ENCODE assay signal across 27 cellular contexts in genomic region chr2:65003037-65003436, GRCh38.
"Had no signal": no experiment of that assay in that cellular context is flagged by ENCODE, and none has a peak within 500 bp of the region (broad histone marks: within the 10 kb centered on the region; RNA-seq: fewer than 3 reads in every experiment).

No MANE protein-coding gene starts in this region.

- H3K4me1 ChIP-seq: foreskin keratinocyte had no signal

- H3K4me3 ChIP-seq: body of pancreas, esophagus muscularis mucosa, gastrocnemius medialis had no signal

- DNase-seq: activated CD4-positive, alpha-beta memory T cell treated with anti-CD3 and anti-CD28 coated beads for 36 hours; activated CD4-positive, alpha-beta T cell treated with anti-CD3 and anti-CD28 coated beads for 36 hours; activated CD4-positive, alpha-beta T cell treated with anti-CD3 and anti-CD28 coated beads, Interleukin-2, amount 10 ng/mL, durations not matched to agents 24 days and 14 days; activated CD4-positive, CD25-positive, alpha-beta regulatory T cell; activated CD4-positive, CD25-positive, alpha-beta regulatory T cell treated with anti-CD3 and anti-CD28 coated beads, Interleukin-2, amount 50 U/mL, for 72 hours; activated CD8-positive, alpha-beta memory T cell treated with anti-CD3 and anti-CD28 coated beads for 24 hours; activated effector memory CD4-positive, alpha-beta T cell treated with Interleukin-2 at 50 U/mL for 16 hours; activated gamma-delta T cell treated with Interleukin-2 at 50 U/mL for 16 hours; activated naive CD4-positive, alpha-beta T cell treated with anti-CD3 and anti-CD28 coated beads, Interleukin-2, amount 50 U/mL, for 16 hours; activated naive CD4-positive, alpha-beta T cell treated with Interleukin-2 at 50 U/mL for 16 hours; activated T-cell treated with anti-CD3 and anti-CD28 coated beads, Interleukin-2, amount 50 U/mL, for 4 hours; amygdala; aorta; body of pancreas; caudate nucleus; cortex of kidney; dermis blood vessel endothelial cell; effector CD4-positive, alpha-beta T cell; effector memory CD8-positive, alpha-beta T cell; erythroblast; foreskin keratinocyte; gastrocnemius medialis; glutamatergic neuron; T-helper 2 cell had no signal

- H3K9me3 ChIP-seq: body of pancreas, esophagus muscularis mucosa, gastrocnemius medialis had no signal

- H3K27ac Mint-ChIP-seq: activated CD4-positive, alpha-beta memory T cell treated with anti-CD3 and anti-CD28 coated beads for 36 hours; activated CD4-positive, alpha-beta T cell treated with anti-CD3 and anti-CD28 coated beads for 36 hours; activated CD4-positive, alpha-beta T cell treated with anti-CD3 and anti-CD28 coated beads, Interleukin-2, amount 10 ng/mL, durations not matched to agents 24 days and 14 days; activated naive CD8-positive, alpha-beta T cell; activated T-helper 17 cell treated with anti-CD3 and anti-CD28 coated beads, Interleukin-2, amount 50 U/mL, for 72 hours; effector memory CD8-positive, alpha-beta T cell had no signal

- H3K4me1 Mint-ChIP-seq: activated T-helper 17 cell treated with anti-CD3 and anti-CD28 coated beads, Interleukin-2, amount 50 U/mL, for 72 hours had no signal

- H3K27me3 Mint-ChIP-seq: activated CD4-positive, alpha-beta memory T cell treated with anti-CD3 and anti-CD28 coated beads for 36 hours; activated CD4-positive, alpha-beta T cell treated with anti-CD3 and anti-CD28 coated beads for 36 hours; activated CD4-positive, alpha-beta T cell treated with anti-CD3 and anti-CD28 coated beads, Interleukin-2, amount 10 ng/mL, durations not matched to agents 24 days and 14 days; activated naive CD8-positive, alpha-beta T cell; activated T-helper 17 cell treated with anti-CD3 and anti-CD28 coated beads, Interleukin-2, amount 50 U/mL, for 72 hours; effector memory CD8-positive, alpha-beta T cell had no signal

- ATAC-seq: activated CD4-positive, alpha-beta T cell treated with anti-CD3 and anti-CD28 coated beads for 36 hours; activated T-cell treated with anti-CD3 and anti-CD28 coated beads, Interleukin-2, amount 50 U/mL, for 4 hours; activated T-helper 17 cell treated with anti-CD3 and anti-CD28 coated beads, Interleukin-2, amount 50 U/mL, for 72 hours; body of pancreas; effector memory CD8-positive, alpha-beta T cell; foreskin keratinocyte; gastrocnemius medialis had no signal

- H3K27me3 ChIP-seq: body of pancreas, esophagus muscularis mucosa, foreskin keratinocyte, gastrocnemius medialis had no signal

- H3K9me3 Mint-ChIP-seq: activated CD4-positive, alpha-beta memory T cell treated with anti-CD3 and anti-CD28 coated beads for 36 hours; activated CD4-positive, alpha-beta T cell treated with anti-CD3 and anti-CD28 coated beads, Interleukin-2, amount 10 ng/mL, durations not matched to agents 24 days and 14 days; activated T-cell treated with anti-CD3 and anti-CD28 coated beads, Interleukin-2, amount 50 U/mL, for 4 hours; activated T-helper 17 cell treated with anti-CD3 and anti-CD28 coated beads, Interleukin-2, amount 50 U/mL, for 72 hours; effector memory CD8-positive, alpha-beta T cell had no signal

- H3K27ac ChIP-seq: body of pancreas, esophagus muscularis mucosa, foreskin keratinocyte had no signal

- H3K4me3 Mint-ChIP-seq: activated CD4-positive, alpha-beta memory T cell treated with anti-CD3 and anti-CD28 coated beads for 36 hours; activated CD4-positive, alpha-beta T cell treated with anti-CD3 and anti-CD28 coated beads for 36 hours; activated CD4-positive, alpha-beta T cell treated with anti-CD3 and anti-CD28 coated beads, Interleukin-2, amount 10 ng/mL, durations not matched to agents 24 days and 14 days; activated naive CD8-positive, alpha-beta T cell; activated T-cell treated with anti-CD3 and anti-CD28 coated beads, Interleukin-2, amount 50 U/mL, for 4 hours; activated T-helper 17 cell treated with anti-CD3 and anti-CD28 coated beads, Interleukin-2, amount 50 U/mL, for 72 hours; effector memory CD8-positive, alpha-beta T cell had no signal
